1 cellular context compared by ENCODE assay signal in the genomic region with DNA sequence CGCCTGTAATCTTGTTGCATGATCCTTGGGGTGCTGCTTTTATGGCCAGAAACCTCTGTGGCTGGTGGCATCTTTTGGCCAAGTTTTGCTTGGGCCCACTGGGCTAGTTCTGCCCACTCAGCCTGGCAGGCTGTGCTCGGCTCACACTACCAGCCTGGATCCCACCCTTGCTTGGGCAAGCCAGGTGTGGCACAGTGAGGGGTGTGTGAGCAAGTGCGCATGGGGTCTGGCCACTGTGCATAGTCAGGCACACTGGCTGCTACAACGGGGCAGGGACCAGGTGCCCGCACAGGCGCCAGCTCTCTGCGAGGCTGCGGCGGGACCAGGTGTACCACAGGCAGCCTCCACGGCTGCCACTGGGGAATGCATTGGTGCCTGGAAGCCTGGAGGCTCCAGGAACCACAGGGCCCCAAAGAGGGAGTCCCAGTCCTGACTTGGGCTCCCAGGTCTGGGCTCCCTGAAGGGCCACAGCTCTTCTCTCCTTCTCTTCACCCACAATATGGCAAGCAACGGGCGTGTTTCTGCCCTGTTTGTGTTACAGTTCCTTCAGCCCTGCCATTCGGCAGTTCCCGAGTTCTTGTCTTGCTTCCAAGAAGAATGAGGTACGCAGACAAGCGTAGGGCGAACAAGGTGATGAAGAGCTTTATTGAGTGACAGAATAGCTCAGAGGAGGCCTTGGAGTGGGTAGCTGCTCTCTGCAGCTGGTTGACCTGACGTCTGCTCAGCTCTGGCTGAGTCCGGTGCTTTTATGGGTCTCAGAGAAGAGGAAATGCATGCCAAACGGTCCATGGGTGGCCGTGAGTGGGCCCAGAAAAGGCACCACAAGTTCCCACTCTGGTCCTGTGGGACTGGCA.
TF ChIP-seq lines count a peak whose summit lies in the region.

No MANE protein-coding gene starts in this region.

TF ChIP-seq in HepG2, 621 proteins besides CTCF, POLR2A, EP300 and RAD21 (continued from another document):
- 0 out of 2 replicates have a peak, but pooled peaks have one; percentile 70 for TF ChIP-seq ZNF547 (CRISPR knock-in tag; IDR thresholded peaks at IDR 0.05)
- TF ChIP-seq ZBTB7B (CRISPR knock-in tag; IDR thresholded peaks at IDR 0.05), result peak; percentile 2; the same call in 1 of the 2 replicates
- 0 out of 2 replicates have a peak, but pooled peaks have one; percentile 71 for TF ChIP-seq ZNF484 (CRISPR knock-in tag; IDR thresholded peaks at IDR 0.05; ENCODE audit: borderline replicate concordance, low read depth)
- TF ChIP-seq, protein P1, sequence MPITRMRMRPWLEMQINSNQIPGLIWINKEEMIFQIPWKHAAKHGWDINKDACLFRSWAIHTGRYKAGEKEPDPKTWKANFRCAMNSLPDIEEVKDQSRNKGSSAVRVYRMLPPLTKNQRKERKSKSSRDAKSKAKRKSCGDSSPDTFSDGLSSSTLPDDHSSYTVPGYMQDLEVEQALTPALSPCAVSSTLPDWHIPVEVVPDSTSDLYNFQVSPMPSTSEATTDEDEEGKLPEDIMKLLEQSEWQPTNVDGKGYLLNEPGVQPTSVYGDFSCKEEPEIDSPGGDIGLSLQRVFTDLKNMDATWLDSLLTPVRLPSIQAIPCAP (CRISPR knock-in tag; IDR thresholded peaks at IDR 0.05; ENCODE audit: low read depth), result 0 out of 2 replicates have a peak, but pooled peaks have one; percentile 78
- no peak for TF ChIP-seq NFATC3 (CRISPR knock-in tag; IDR thresholded peaks at IDR 0.05)
- TF ChIP-seq MAF1 (CRISPR knock-in tag; IDR thresholded peaks at IDR 0.05; ENCODE audit: borderline replicate concordance), result 0 out of 2 replicates have a peak, but pooled peaks have one; percentile 3
- no peak for TF ChIP-seq ZNF207 (IDR thresholded peaks at IDR 0.05; ENCODE audit: borderline replicate concordance)
- TF ChIP-seq MBD4 (IDR thresholded peaks at IDR 0.05; ENCODE audit: borderline replicate concordance, low read length), result no peak
- TF ChIP-seq EZH2 (conservative IDR thresholded peaks at IDR 0.05; ENCODE audit: low read depth, low read length), result no peak
- no peak for TF ChIP-seq PAF1 (CRISPR knock-in tag; IDR thresholded peaks at IDR 0.05)
- TF ChIP-seq SOX5 (CRISPR knock-in tag; IDR thresholded peaks at IDR 0.05; ENCODE audit: borderline replicate concordance), result no peak
